ENCODE assay signal across 1 cellular context in genomic region chr1:176466514-176466913, GRCh38.
TF ChIP-seq lines count a peak whose summit lies in the region.

No MANE protein-coding gene starts in this region.

TF ChIP-seq in HCT116, 20 proteins besides CTCF, POLR2A, EP300 and RAD21:
- TF ChIP-seq, protein P1, sequence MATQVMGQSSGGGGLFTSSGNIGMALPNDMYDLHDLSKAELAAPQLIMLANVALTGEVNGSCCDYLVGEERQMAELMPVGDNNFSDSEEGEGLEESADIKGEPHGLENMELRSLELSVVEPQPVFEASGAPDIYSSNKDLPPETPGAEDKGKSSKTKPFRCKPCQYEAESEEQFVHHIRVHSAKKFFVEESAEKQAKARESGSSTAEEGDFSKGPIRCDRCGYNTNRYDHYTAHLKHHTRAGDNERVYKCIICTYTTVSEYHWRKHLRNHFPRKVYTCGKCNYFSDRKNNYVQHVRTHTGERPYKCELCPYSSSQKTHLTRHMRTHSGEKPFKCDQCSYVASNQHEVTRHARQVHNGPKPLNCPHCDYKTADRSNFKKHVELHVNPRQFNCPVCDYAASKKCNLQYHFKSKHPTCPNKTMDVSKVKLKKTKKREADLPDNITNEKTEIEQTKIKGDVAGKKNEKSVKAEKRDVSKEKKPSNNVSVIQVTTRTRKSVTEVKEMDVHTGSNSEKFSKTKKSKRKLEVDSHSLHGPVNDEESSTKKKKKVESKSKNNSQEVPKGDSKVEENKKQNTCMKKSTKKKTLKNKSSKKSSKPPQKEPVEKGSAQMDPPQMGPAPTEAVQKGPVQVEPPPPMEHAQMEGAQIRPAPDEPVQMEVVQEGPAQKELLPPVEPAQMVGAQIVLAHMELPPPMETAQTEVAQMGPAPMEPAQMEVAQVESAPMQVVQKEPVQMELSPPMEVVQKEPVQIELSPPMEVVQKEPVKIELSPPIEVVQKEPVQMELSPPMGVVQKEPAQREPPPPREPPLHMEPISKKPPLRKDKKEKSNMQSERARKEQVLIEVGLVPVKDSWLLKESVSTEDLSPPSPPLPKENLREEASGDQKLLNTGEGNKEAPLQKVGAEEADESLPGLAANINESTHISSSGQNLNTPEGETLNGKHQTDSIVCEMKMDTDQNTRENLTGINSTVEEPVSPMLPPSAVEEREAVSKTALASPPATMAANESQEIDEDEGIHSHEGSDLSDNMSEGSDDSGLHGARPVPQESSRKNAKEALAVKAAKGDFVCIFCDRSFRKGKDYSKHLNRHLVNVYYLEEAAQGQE (IDR thresholded peaks at IDR 0.05; ENCODE audit: low read depth), result no peak
- no peak for TF ChIP-seq SP1 (IDR thresholded peaks at IDR 0.05; ENCODE audit: low read depth)
- no peak for TF ChIP-seq ELF1 (IDR thresholded peaks at IDR 0.05; ENCODE audit: borderline replicate concordance, low read depth)
- no peak for TF ChIP-seq TCF7L2 (IDR thresholded peaks at IDR 0.05; ENCODE audit: borderline replicate concordance, extremely low read depth, insufficient read depth, insufficient read length)
- TF ChIP-seq ZNF274 (IDR thresholded peaks at IDR 0.05; ENCODE audit: low read depth, low read length), result no peak
- TF ChIP-seq CBX3 (IDR thresholded peaks at IDR 0.05; ENCODE audit: low read depth), result no peak
